15 cellular contexts compared by ENCODE assay signal in the genomic region with DNA sequence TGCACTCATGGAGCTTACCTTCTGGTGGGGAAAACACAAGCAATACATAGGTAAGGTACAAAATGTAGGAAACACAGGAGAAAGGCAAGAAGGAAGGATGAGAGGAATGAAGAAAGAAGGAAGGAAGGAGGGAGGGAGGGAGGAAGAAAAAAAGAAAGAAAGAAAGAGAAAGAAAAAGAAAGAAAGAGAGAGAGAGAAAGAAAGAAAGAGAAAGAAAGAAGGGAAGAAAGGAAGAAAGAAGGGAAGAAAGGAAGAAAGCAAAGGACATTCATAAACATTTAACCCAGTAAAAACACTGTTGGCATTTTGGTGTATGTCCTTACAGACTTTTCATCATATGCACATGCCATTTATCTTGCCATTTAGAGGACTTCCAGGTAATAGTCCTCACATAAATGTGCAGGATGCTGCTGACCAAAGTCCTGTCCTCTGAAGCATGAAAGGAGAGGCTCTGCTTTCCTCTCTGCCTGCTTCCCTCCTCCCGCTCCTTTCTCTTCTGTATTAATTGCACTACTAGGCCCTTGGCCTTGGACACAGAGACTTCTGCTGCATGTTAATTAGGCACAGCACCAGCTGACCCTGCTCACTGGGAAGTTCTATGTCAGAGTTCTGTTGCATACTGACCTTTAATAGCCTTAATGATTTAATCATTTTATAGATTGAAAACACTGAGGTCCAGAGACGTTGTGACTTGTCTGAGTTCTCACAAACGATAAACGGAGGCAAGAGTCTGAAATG. TPM values are rescaled to one million over a fixed set of nuclear protein-coding genes. Genes with fewer than 3 reads are reported as not detected.
DNase-seq lines count a peak whose midpoint lies in the region; ATAC-seq and TF ChIP-seq lines count a peak whose summit lies in the region.
"Had no signal": no experiment of that assay in that cellular context is flagged by ENCODE, and none has a peak within 500 bp of the region (broad histone marks: within the 10 kb centered on the region; RNA-seq: fewer than 3 reads in every experiment).

No MANE protein-coding gene starts in this region.

- no peak overlapping the region for H3K4me3 ChIP-seq in SK-N-SH (ENCODE audit: low read depth in 2 of 2, low read length in 1 of 2)
- H3K4me3 ChIP-seq: transverse colon had no signal

- H3K4me2 ChIP-seq in SK-N-SH: no peak overlapping the region
- H3K4me2 ChIP-seq: KMS-11 had no signal

- H3K9me2 ChIP-seq in SK-N-SH: no peaks in the 10 kb centered on the region

- H3K9ac ChIP-seq in SK-N-SH: no peak overlapping the region
- H3K9ac ChIP-seq: KMS-11 had no signal

- ATAC-seq in SK-N-SH treated with all-trans-retinoic acid at 6 μM for 48 hours (no peak), omental fat pad (ENCODE audit: low FRiP score) (no peak), foreskin keratinocyte (no peak)

- H3K27me3 ChIP-seq in SK-N-SH (ENCODE audit: insufficient read depth): no peaks in the 10 kb centered on the region
- no peaks in the 10 kb centered on the region for H3K27me3 ChIP-seq in foreskin keratinocyte
- H3K27me3 ChIP-seq: transverse colon had no signal

- H3K9me3 ChIP-seq in SK-N-SH: no peaks in the 10 kb centered on the region
- H3K9me3 ChIP-seq: Caco-2, transverse colon had no signal

- TF ChIP-seq RAD21 in SK-N-SH (IDR thresholded peaks at IDR 0.05; ENCODE audit: low read length): no peak

- TF ChIP-seq CTCF in SK-N-SH (IDR thresholded peaks at IDR 0.05) (no peak), omental fat pad (IDR thresholded peaks at IDR 0.05) (no peak), foreskin keratinocyte (conservative IDR thresholded peaks at IDR 0.05) (no peak)

- no peak for TF ChIP-seq EP300 in SK-N-SH (IDR thresholded peaks at IDR 0.05; ENCODE audit: borderline replicate concordance in 1 of 2, low read depth in 1 of 2, low read length in 1 of 2)

- no peaks in the 10 kb centered on the region for H3K79me2 ChIP-seq in SK-N-SH (ENCODE audit: insufficient read depth)

- peak overlapping the region in 1 of 2 experiments; percentile 70; a peak in 2 of 4 replicates for H3K27ac ChIP-seq in SK-N-SH (ENCODE audit: low read depth in 2 of 2, low read length in 1 of 2)
- no peak overlapping the region for H3K27ac ChIP-seq in foreskin keratinocyte
- H3K27ac ChIP-seq: HL-60, KMS-11 had no signal

- 77% methylated on average over 4 of the region's 4 CpGs for WGBS in SK-N-SH (ENCODE audit: low lambda C conversion rate)

- no peaks in the 10 kb centered on the region for H3K36me3 ChIP-seq in SK-N-SH (replicated peaks in 1 of 2; ENCODE audit: control insufficient read depth in 1 of 2, insufficient read depth in 2 of 2, low read length in 1 of 2)
- H3K36me3 ChIP-seq: transverse colon had no signal

- H3F3A ChIP-seq in SK-N-SH (replicated peaks; ENCODE audit: insufficient read depth): peaks cover 7% of the 10 kb centered on the region

- no peaks in the 10 kb centered on the region for H4K20me1 ChIP-seq in SK-N-SH (ENCODE audit: insufficient read depth)

- DNase-seq in SK-N-SH: no peak
- DNase-seq in astrocyte of the hippocampus (ENCODE audit: low read depth, low spot score): peak; percentile 11
- peak; percentile 77 for DNase-seq in left kidney (ENCODE audit: low read depth, low spot score)
- DNase-seq in omental fat pad (ENCODE audit: low spot score): no peak
- DNase-seq in T-helper 2 cell: no peak
- no peak for DNase-seq in foreskin keratinocyte
- DNase-seq in OCI-M2 (lab: John Stamatoyannopoulos, UW; ENCODE audit: unreplicated experiment): no peak
- DNase-seq: activated CD4-positive, alpha-beta memory T cell treated with anti-CD3 and anti-CD28 coated beads, Interleukin-2, amount 10 ng/mL, durations not matched to agents 7 days and 5 days; Caco-2; NCI-H226; stimulated activated CD4-positive, alpha-beta T cell treated with anti-CD3 and anti-CD28 coated beads, Interleukin-4, amount 100 ng/mL, for 4 hours; transverse colon had no signal

- peak overlapping the region; percentile 43; the same call in 1 of the 2 replicates for H2AFZ ChIP-seq in SK-N-SH (ENCODE audit: low read depth)

- POLR2A ChIA-PET in SK-N-SH (lab: Yijun Ruan, JAX): no interaction called here

- H3K4me1 ChIP-seq in SK-N-SH (ENCODE audit: control insufficient read depth in 1 of 2, insufficient read depth in 2 of 2, low read depth in 1 of 2, low read length in 1 of 2): peaks cover 11 to 29% of the 10 kb centered on the region in 2 experiments
- no peaks in the 10 kb centered on the region for H3K4me1 ChIP-seq in foreskin keratinocyte
- H3K4me1 ChIP-seq: Caco-2 had no signal

- CTCF ChIA-PET in SK-N-SH (lab: Yijun Ruan, JAX): interaction anchor here (0.7 to 13.1 kb wide), 11 partner anchors 9 to 322 kb away, joined by 3 to 277 read pairs (median 9); a partner anchor contains a TSS

TF ChIP-seq in SK-N-SH, 30 proteins besides CTCF, POLR2A, EP300 and RAD21 (continues in another document):
- no peak for TF ChIP-seq NFIC (IDR thresholded peaks at IDR 0.05; ENCODE audit: borderline replicate concordance)
- no peak for TF ChIP-seq SIN3A (IDR thresholded peaks at IDR 0.05; ENCODE audit: borderline replicate concordance, low read depth, low read length)
- no peak for TF ChIP-seq EZH2phosphoT487 (IDR thresholded peaks at IDR 0.05; ENCODE audit: borderline replicate concordance, low read depth)
- no peak for TF ChIP-seq MXI1 (IDR thresholded peaks at IDR 0.05; ENCODE audit: low read depth, low read length)
- TF ChIP-seq CHD2 (IDR thresholded peaks at IDR 0.05; ENCODE audit: low read length, partially characterized antibody): no peak
- TF ChIP-seq ELF1 (IDR thresholded peaks at IDR 0.05): no peak
- no peak for TF ChIP-seq POLR2AphosphoS5 (IDR thresholded peaks at IDR 0.05; ENCODE audit: low read depth, low read length)
- TF ChIP-seq, protein P1, sequence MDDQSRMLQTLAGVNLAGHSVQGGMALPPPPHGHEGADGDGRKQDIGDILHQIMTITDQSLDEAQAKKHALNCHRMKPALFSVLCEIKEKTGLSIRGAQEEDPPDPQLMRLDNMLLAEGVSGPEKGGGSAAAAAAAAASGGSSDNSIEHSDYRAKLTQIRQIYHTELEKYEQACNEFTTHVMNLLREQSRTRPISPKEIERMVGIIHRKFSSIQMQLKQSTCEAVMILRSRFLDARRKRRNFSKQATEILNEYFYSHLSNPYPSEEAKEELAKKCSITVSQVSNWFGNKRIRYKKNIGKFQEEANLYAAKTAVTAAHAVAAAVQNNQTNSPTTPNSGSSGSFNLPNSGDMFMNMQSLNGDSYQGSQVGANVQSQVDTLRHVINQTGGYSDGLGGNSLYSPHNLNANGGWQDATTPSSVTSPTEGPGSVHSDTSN (IDR thresholded peaks at IDR 0.05): no peak
- no peak for TF ChIP-seq RXRA (IDR thresholded peaks at IDR 0.05; ENCODE audit: borderline replicate concordance, low read depth)
- TF ChIP-seq MEF2A (IDR thresholded peaks at IDR 0.05; ENCODE audit: borderline replicate concordance, low read depth): no peak
- no peak for TF ChIP-seq GATA2 (CRISPR knock-in tag; IDR thresholded peaks at IDR 0.05)

TF ChIP-seq in SK-N-SH treated with all-trans-retinoic acid at 6 μM for 48 hours, 23 proteins besides CTCF, POLR2A, EP300 and RAD21 (continues in another document):
- TF ChIP-seq TOX (CRISPR knock-in tag; IDR thresholded peaks at IDR 0.05; ENCODE audit: borderline replicate concordance) (no peak), ISL1 (CRISPR knock-in tag; IDR thresholded peaks at IDR 0.05) (no peak), BACH2 (CRISPR knock-in tag; IDR thresholded peaks at IDR 0.05; ENCODE audit: borderline replicate concordance) (no peak), ESRRG (CRISPR knock-in tag; IDR thresholded peaks at IDR 0.05) (no peak), CSDC2 (CRISPR knock-in tag; IDR thresholded peaks at IDR 0.05) (no peak), ZFP30 (CRISPR knock-in tag; IDR thresholded peaks at IDR 0.05) (no peak), ZNF8 (CRISPR knock-in tag; IDR thresholded peaks at IDR 0.05) (no peak), TCF4 (CRISPR knock-in tag; IDR thresholded peaks at IDR 0.05; ENCODE audit: borderline replicate concordance) (no peak), ARNTL (CRISPR knock-in tag; IDR thresholded peaks at IDR 0.05; ENCODE audit: borderline replicate concordance, low read depth) (no peak), ZNF70 (CRISPR knock-in tag; IDR thresholded peaks at IDR 0.05) (no peak), ZNF565 (CRISPR knock-in tag; conservative IDR thresholded peaks at IDR 0.05; ENCODE audit: low read depth) (no peak)
- TF ChIP-seq, protein P2, sequence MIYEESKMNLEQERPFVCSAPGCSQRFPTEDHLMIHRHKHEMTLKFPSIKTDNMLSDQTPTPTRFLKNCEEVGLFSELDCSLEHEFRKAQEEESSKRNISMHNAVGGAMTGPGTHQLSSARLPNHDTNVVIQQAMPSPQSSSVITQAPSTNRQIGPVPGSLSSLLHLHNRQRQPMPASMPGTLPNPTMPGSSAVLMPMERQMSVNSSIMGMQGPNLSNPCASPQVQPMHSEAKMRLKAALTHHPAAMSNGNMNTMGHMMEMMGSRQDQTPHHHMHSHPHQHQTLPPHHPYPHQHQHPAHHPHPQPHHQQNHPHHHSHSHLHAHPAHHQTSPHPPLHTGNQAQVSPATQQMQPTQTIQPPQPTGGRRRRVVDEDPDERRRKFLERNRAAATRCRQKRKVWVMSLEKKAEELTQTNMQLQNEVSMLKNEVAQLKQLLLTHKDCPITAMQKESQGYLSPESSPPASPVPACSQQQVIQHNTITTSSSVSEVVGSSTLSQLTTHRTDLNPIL (CRISPR knock-in tag; IDR thresholded peaks at IDR 0.05; ENCODE audit: low read depth): no peak
- TF ChIP-seq, protein P3, sequence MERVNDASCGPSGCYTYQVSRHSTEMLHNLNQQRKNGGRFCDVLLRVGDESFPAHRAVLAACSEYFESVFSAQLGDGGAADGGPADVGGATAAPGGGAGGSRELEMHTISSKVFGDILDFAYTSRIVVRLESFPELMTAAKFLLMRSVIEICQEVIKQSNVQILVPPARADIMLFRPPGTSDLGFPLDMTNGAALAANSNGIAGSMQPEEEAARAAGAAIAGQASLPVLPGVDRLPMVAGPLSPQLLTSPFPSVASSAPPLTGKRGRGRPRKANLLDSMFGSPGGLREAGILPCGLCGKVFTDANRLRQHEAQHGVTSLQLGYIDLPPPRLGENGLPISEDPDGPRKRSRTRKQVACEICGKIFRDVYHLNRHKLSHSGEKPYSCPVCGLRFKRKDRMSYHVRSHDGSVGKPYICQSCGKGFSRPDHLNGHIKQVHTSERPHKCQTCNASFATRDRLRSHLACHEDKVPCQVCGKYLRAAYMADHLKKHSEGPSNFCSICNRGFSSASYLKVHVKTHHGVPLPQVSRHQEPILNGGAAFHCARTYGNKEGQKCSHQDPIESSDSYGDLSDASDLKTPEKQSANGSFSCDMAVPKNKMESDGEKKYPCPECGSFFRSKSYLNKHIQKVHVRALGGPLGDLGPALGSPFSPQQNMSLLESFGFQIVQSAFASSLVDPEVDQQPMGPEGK (CRISPR knock-in tag; IDR thresholded peaks at IDR 0.05; ENCODE audit: borderline replicate concordance): no peak

RNA-seq across cellular contexts. Expression of a gene that starts 29.7 kb away (rescaled TPM):
- polyA plus RNA-seq in SK-N-SH (2012; rRNA removed) (239 and 332 TPM in 2 replicates), foreskin keratinocyte (264 and 273 TPM in 2 replicates)
- 277 and 293 TPM in 2 replicates for polyA plus RNA-seq in SK-N-SH (2012; cell fraction: cytosol; rRNA removed)
- 112 and 123 TPM in 2 replicates for polyA plus RNA-seq in SK-N-SH (2012; cell fraction: nucleus; rRNA removed)
- total RNA-seq in omental fat pad (100 to 1,000 TPM in 1 of 4 donors, 10 to 100 TPM in 3; 54.9 to 109 (median 74.1) TPM), foreskin keratinocyte (164 and 169 TPM in 2 replicates)

Comparison
In these comparisons a context has a peak if more than half of its experiments do, and no peak if none do; other contexts are left out.
1. DNase-seq: peak in astrocyte of the hippocampus (single experiment) and left kidney (single experiment); none in SK-N-SH (single experiment), omental fat pad (single experiment), T-helper 2 cell (0 of 5), foreskin keratinocyte (0 of 2) and OCI-M2 (single experiment).